30 cellular contexts compared by ENCODE assay signal in the genomic region with DNA sequence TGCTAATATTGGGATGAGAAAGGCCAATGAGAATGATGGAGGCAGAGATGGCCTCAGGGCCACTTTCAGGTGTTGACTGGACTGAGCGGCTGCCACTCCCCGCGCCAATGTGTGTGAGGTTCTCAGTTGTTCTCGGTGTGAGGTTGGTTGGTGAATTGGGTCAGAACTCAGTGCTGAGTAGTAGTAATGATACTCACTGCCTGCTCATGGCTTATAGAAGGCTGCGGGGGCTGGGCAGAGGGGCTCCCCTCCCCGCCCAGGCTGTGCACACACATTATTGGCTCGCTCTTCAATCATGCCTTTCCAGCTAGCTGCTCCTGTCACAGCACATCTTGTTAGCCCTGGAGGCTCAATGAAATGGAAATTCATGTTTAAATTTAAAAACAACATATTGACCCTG.
"Had no signal": no experiment of that assay in that cellular context is flagged by ENCODE, and none has a peak within 500 bp of the region (broad histone marks: within the 10 kb centered on the region; RNA-seq: fewer than 3 reads in every experiment).

No MANE protein-coding gene starts in this region.

- H3K9me3 ChIP-seq: adrenal gland, ascending aorta, body of pancreas, breast epithelium had no signal

- H3K4me3 ChIP-seq: adrenal gland, ascending aorta, body of pancreas, breast epithelium, cardiac muscle cell had no signal

- H3K27ac ChIP-seq: adrenal gland, ascending aorta, body of pancreas, brain microvascular endothelial cell, breast epithelium, cardiac muscle cell had no signal

- H3K4me1 ChIP-seq: adrenal gland, ascending aorta, body of pancreas, breast epithelium had no signal

- DNase-seq: activated effector memory CD4-positive, alpha-beta T cell treated with anti-CD3 and anti-CD28 coated beads, Interleukin-2, amount 50 U/mL, for 16 hours; activated effector memory CD4-positive, alpha-beta T cell treated with Interleukin-2 at 50 U/mL for 16 hours; activated gamma-delta T cell; activated gamma-delta T cell treated with Interleukin-2 at 50 U/mL for 16 hours; activated naive CD4-positive, alpha-beta T cell; activated naive CD4-positive, alpha-beta T cell treated with anti-CD3 and anti-CD28 coated beads for 36 hours; activated naive CD4-positive, alpha-beta T cell treated with anti-CD3 and anti-CD28 coated beads, Interleukin-2, amount 10 ng/mL, durations not matched to agents 7 days and 5 days; activated naive CD4-positive, alpha-beta T cell treated with anti-CD3 and anti-CD28 coated beads, Interleukin-2, amount 50 U/mL, for 16 hours; activated naive CD4-positive, alpha-beta T cell treated with Interleukin-2 at 50 U/mL for 16 hours; activated naive CD8-positive, alpha-beta T cell treated with anti-CD3 and anti-CD28 coated beads for 36 hours; activated naive CD8-positive, alpha-beta T cell treated with anti-CD3 and anti-CD28 coated beads, Interleukin-2, amount 10 ng/mL, durations not matched to agents 7 days and 5 days; activated naive CD8-positive, alpha-beta T cell treated with anti-CD3 and anti-CD28 coated beads, Interleukin-2, amount 50 U/mL, for 24 hours; activated T-cell treated with anti-CD3 and anti-CD28 coated beads, Interleukin-2, amount 50 U/mL, for 1 hour; activated T-cell treated with anti-CD3 and anti-CD28 coated beads, Interleukin-2, amount 50 U/mL, for 24 hours; activated T-cell treated with anti-CD3 and anti-CD28 coated beads, Interleukin-2, amount 50 U/mL, for 4 hours; activated T-cell treated with anti-CD3 and anti-CD28 coated beads, Interleukin-2, amount 50 U/mL, for 48 hours; activated T-cell treated with anti-CD3 and anti-CD28 coated beads, Interleukin-2, amount 50 U/mL, for 72 hours; adrenal gland; amniotic stem cell; amygdala; anterior cingulate cortex; aorta; body of pancreas; brain microvascular endothelial cell; caudate nucleus; central memory CD4-positive, alpha-beta T cell; cerebellar nuclear complex had no signal

- H3K36me3 ChIP-seq: adrenal gland, ascending aorta, brain microvascular endothelial cell, breast epithelium, cardiac muscle cell had no signal

- H3K27me3 ChIP-seq: adrenal gland, ascending aorta, body of pancreas, brain microvascular endothelial cell, breast epithelium had no signal
